Comparison of ENCODE assay signal across 2 cellular contexts in the genomic region with DNA sequence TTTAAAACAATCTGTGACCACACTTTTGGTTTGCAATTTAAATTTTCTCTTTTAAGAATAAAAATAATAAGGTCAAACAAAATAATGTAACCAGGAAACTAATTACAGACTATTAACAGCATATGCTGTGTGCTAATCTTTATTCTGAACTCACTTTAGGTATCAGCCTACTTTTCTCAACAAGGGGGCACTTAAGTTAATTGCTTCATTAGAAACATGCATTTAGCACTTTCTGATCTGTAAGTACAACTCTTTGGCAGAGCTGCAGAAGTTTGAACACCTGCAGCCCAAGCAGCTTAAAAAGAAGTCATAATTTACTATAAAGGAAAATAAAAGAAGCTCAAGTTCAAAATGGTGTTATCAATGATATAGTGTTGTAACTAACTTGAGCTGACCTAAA.
TF ChIP-seq lines count a peak whose summit lies in the region.

No MANE protein-coding gene starts in this region.

TF ChIP-seq in IMR-90, 13 proteins besides CTCF, POLR2A, EP300 and RAD21:
- TF ChIP-seq MAZ (IDR thresholded peaks at IDR 0.05; ENCODE audit: borderline replicate concordance, low read depth, low read length), result no peak
- TF ChIP-seq BHLHE40 (IDR thresholded peaks at IDR 0.05; ENCODE audit: low read depth, low read length), result no peak
- TF ChIP-seq RFX5 (IDR thresholded peaks at IDR 0.05; ENCODE audit: low read depth, low read length), result no peak
- no peak for TF ChIP-seq ELK1 (IDR thresholded peaks at IDR 0.05; ENCODE audit: borderline replicate concordance, low read depth, low read length)
- TF ChIP-seq NFE2L2 (IDR thresholded peaks at IDR 0.05; ENCODE audit: low read depth, low read length), result no peak
- no peak for TF ChIP-seq USF2 (IDR thresholded peaks at IDR 0.05; ENCODE audit: low read depth, low read length)
- no peak for TF ChIP-seq CEBPB (IDR thresholded peaks at IDR 0.05; ENCODE audit: low read depth, low read length)
- no peak for TF ChIP-seq SMC3 (IDR thresholded peaks at IDR 0.05; ENCODE audit: low read depth, low read length)
- TF ChIP-seq FOS (IDR thresholded peaks at IDR 0.05; ENCODE audit: low read depth, low read length), result no peak
- TF ChIP-seq MXI1 (IDR thresholded peaks at IDR 0.05; ENCODE audit: borderline replicate concordance, low read depth, low read length), result no peak
- TF ChIP-seq RCOR1 (IDR thresholded peaks at IDR 0.05; ENCODE audit: insufficient replicate concordance, low read length), result no peak
- no peak for TF ChIP-seq CHD1 (IDR thresholded peaks at IDR 0.05; ENCODE audit: low read depth, low read length)
- no peak for TF ChIP-seq MAFK (IDR thresholded peaks at IDR 0.05; ENCODE audit: low read depth, low read length)

TF ChIP-seq in WTC11, 78 proteins besides CTCF, POLR2A, EP300 and RAD21:
- TF ChIP-seq HMGA2 (CRISPR knock-in tag; IDR thresholded peaks at IDR 0.05) (no peak), NR3C1 (CRISPR knock-in tag; conservative IDR thresholded peaks at IDR 0.05; ENCODE audit: low read depth) (no peak), ELF4 (CRISPR knock-in tag; IDR thresholded peaks at IDR 0.05; ENCODE audit: low read depth) (no peak), FOXP1 (CRISPR knock-in tag; IDR thresholded peaks at IDR 0.05; ENCODE audit: borderline replicate concordance) (no peak), CDX4 (CRISPR knock-in tag; IDR thresholded peaks at IDR 0.05; ENCODE audit: borderline replicate concordance) (no peak), ATF1 (CRISPR knock-in tag; IDR thresholded peaks at IDR 0.05) (no peak), ZNF281 (CRISPR knock-in tag; IDR thresholded peaks at IDR 0.05) (no peak), TP53 (CRISPR knock-in tag; IDR thresholded peaks at IDR 0.05) (no peak), JAZF1 (CRISPR knock-in tag; IDR thresholded peaks at IDR 0.05) (no peak), ZBTB43 (CRISPR knock-in tag; IDR thresholded peaks at IDR 0.05) (no peak), SP1 (CRISPR knock-in tag; conservative IDR thresholded peaks at IDR 0.05) (no peak), ZNF425 (CRISPR knock-in tag; conservative IDR thresholded peaks at IDR 0.05) (no peak), ZNF121 (CRISPR knock-in tag; IDR thresholded peaks at IDR 0.05) (no peak)
- TF ChIP-seq, protein P1, sequence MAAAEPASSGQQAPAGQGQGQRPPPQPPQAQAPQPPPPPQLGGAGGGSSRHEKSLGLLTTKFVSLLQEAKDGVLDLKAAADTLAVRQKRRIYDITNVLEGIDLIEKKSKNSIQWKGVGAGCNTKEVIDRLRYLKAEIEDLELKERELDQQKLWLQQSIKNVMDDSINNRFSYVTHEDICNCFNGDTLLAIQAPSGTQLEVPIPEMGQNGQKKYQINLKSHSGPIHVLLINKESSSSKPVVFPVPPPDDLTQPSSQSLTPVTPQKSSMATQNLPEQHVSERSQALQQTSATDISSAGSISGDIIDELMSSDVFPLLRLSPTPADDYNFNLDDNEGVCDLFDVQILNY (CRISPR knock-in tag; IDR thresholded peaks at IDR 0.05), result no peak
- TF ChIP-seq, protein P2, sequence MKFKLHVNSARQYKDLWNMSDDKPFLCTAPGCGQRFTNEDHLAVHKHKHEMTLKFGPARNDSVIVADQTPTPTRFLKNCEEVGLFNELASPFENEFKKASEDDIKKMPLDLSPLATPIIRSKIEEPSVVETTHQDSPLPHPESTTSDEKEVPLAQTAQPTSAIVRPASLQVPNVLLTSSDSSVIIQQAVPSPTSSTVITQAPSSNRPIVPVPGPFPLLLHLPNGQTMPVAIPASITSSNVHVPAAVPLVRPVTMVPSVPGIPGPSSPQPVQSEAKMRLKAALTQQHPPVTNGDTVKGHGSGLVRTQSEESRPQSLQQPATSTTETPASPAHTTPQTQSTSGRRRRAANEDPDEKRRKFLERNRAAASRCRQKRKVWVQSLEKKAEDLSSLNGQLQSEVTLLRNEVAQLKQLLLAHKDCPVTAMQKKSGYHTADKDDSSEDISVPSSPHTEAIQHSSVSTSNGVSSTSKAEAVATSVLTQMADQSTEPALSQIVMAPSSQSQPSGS (CRISPR knock-in tag; IDR thresholded peaks at IDR 0.05; ENCODE audit: borderline replicate concordance, low read depth), result no peak
